8 cellular contexts compared by ENCODE assay signal in genomic region chr19:6047741-6048231, GRCh38.
DNase-seq lines count a peak whose midpoint lies in the region; ATAC-seq and TF ChIP-seq lines count a peak whose summit lies in the region.

No MANE protein-coding gene starts in this region.

- H3K9me3 ChIP-seq in trophoblast cell (ENCODE audit: insufficient read depth, low read depth, low read length) (peaks cover 2% of the 10 kb centered on the region), gastrocnemius medialis (no peaks in the 10 kb centered on the region)

- no peaks in the 10 kb centered on the region for H3K79me1 ChIP-seq in trophoblast cell (ENCODE audit: low read length)

- no peak overlapping the region for H2AK5ac ChIP-seq in trophoblast cell (ENCODE audit: low read length)

- TF ChIP-seq CTCF in gastrocnemius medialis (IDR thresholded peaks at IDR 0.05 in 4 of 5, conservative IDR thresholded peaks at IDR 0.05 in 1 of 5): peak in 1 of 5 experiments; percentile 40

- no peak overlapping the region for H2AFZ ChIP-seq in trophoblast cell (ENCODE audit: insufficient read depth, low read length, poor library complexity)

- no peak overlapping the region for H2BK120ac ChIP-seq in trophoblast cell (ENCODE audit: insufficient read depth, low read length, poor library complexity)

- H3K4me3 ChIP-seq in trophoblast cell (ENCODE audit: low read depth, low read length): no peak overlapping the region
- no peak overlapping the region for H3K4me3 ChIP-seq in gastrocnemius medialis

- DNase-seq in AG08396 (ENCODE audit: low spot score) (peak; percentile 80), HCEC 1CT (peak; percentile 55), RKO (ENCODE audit: low spot score) (peak; percentile 61), fibroblast of gingiva (ENCODE audit: low read depth) (peak; percentile 47), trophoblast cell (peak; percentile 12 to 54), OCI-M2 (lab: John Stamatoyannopoulos, UW; ENCODE audit: unreplicated experiment) (no peak), gastrocnemius medialis (no peak)

- H3K9ac ChIP-seq in trophoblast cell (ENCODE audit: low read length): no peak overlapping the region

- no CpG with 5 or more reads among the region's 8 CpGs for WGBS in trophoblast cell (ENCODE audit: extremely low coverage, insufficient coverage, insufficient read length)

- no peak for ATAC-seq in GM18870 (IDR thresholded peaks at IDR 0.05; ENCODE audit: unreplicated experiment)
- no peak for ATAC-seq in gastrocnemius medialis

- no peak for TF ChIP-seq POLR2A in gastrocnemius medialis (IDR thresholded peaks at IDR 0.05)

- no peaks in the 10 kb centered on the region for H3K79me2 ChIP-seq in trophoblast cell (ENCODE audit: control insufficient read depth, insufficient read depth, low read length, poor library complexity)

- H3K14ac ChIP-seq in trophoblast cell (ENCODE audit: low read length): no peak overlapping the region

- H3K36me3 ChIP-seq in trophoblast cell (ENCODE audit: control insufficient read depth in 1 of 2, insufficient read depth in 2 of 2, low read length in 2 of 2): no peaks in the 10 kb centered on the region
- no peaks in the 10 kb centered on the region for H3K36me3 ChIP-seq in gastrocnemius medialis

- no peaks in the 10 kb centered on the region for H3K4me1 ChIP-seq in trophoblast cell (ENCODE audit: control insufficient read depth in 1 of 2, insufficient read depth in 2 of 2, low read length in 2 of 2)
- peaks cover 0 to 2% of the 10 kb centered on the region in 2 donors for H3K4me1 ChIP-seq in gastrocnemius medialis

- intact Hi-C loops in gastrocnemius medialis (cut with DNase I; ENCODE audit: low total_unique reads): loop anchor here (5.0 kb wide), 1 partner anchor 250 kb away; no protein-coding TSS in a partner anchor

- H3K27me3 ChIP-seq in trophoblast cell (ENCODE audit: insufficient read depth, low read length) (no peaks in the 10 kb centered on the region), gastrocnemius medialis (no peaks in the 10 kb centered on the region)

- in situ Hi-C loops in gastrocnemius medialis (cut with MboI; ENCODE audit: low sequenced_read_pairs in 4 of 4): loop anchor here in 3 of 4 donors (5.0 to 25.0 kb wide), 3 partner anchors 75 to 265 kb away; no protein-coding TSS in a partner anchor

- H4K8ac ChIP-seq in trophoblast cell (ENCODE audit: low read depth, low read length): no peak overlapping the region

- no peak overlapping the region for H3K23ac ChIP-seq in trophoblast cell (ENCODE audit: low read length)

- no peak overlapping the region for H2BK12ac ChIP-seq in trophoblast cell (ENCODE audit: low read length)

- H3K27ac ChIP-seq in trophoblast cell (ENCODE audit: low read depth, low read length): no peak overlapping the region
- no peak overlapping the region for H3K27ac ChIP-seq in gastrocnemius medialis

- no peak overlapping the region for H3K4me2 ChIP-seq in trophoblast cell (ENCODE audit: low read length)

- no peak overlapping the region for H2BK5ac ChIP-seq in trophoblast cell (ENCODE audit: low read depth, low read length, poor library complexity)

- H3K4ac ChIP-seq in trophoblast cell (ENCODE audit: low read depth, low read length): no peak overlapping the region

- no peak overlapping the region for H3K18ac ChIP-seq in trophoblast cell (ENCODE audit: low read length)

- H4K12ac ChIP-seq in trophoblast cell (ENCODE audit: low read depth, low read length): no peak overlapping the region

- H4K91ac ChIP-seq in trophoblast cell (ENCODE audit: low read depth, low read length): no peak overlapping the region

Comparison
In these comparisons a context has a peak if more than half of its experiments do, and no peak if none do; other contexts are left out.
1. DNase-seq: peak in AG08396 (single experiment), HCEC 1CT (single experiment), RKO (single experiment), fibroblast of gingiva (single experiment) and trophoblast cell (2 of 2); none in OCI-M2 (single experiment) and gastrocnemius medialis (0 of 2).